Comparison of ENCODE assay signal across 10 cellular contexts in the genomic region with DNA sequence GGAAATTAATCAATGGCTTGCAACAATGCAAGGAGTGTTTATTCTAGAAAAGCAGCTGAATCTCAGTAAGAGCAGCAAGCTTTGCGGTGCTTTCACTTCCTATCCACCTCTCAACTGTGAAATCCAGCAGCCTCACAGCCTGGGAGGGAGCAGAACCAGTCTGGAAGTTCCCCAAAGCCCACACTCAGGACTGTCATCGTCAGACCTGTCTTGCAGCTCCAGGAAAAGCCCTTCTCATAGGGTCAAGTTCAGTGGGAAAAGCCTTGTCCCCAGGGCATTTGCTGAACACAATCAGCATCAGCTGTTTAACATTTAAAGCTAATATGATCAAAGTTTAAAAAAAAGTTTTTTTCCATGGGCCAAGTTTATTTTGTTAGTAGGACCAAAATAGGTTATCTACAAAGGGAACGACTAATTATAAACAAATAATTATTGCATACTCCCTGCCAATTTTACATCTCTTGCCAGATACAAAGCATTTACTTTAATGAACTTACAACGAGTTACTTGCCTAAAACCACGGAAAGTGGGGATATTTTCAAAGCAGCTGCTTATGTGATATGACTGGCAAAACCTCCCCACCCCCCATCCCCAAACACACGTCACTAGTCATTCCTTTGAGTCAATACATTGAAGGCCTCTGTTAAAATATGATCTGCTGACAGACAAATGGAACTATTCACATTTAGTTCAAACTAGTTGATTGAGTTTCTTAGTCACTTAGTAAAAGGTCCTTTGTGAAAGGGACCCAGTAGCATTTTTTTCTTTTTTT. TPM values are rescaled to one million over a fixed set of nuclear protein-coding genes. Genes with fewer than 3 reads are reported as not detected.
DNase-seq lines count a peak whose midpoint lies in the region; ATAC-seq and TF ChIP-seq lines count a peak whose summit lies in the region.
"Had no signal": no experiment of that assay in that cellular context is flagged by ENCODE, and none has a peak within 500 bp of the region (broad histone marks: within the 10 kb centered on the region; RNA-seq: fewer than 3 reads in every experiment).

No MANE protein-coding gene starts in this region.

- H3K4me3 ChIP-seq in Panc1 (ENCODE audit: low read depth in 2 of 2, low read length in 2 of 2), result no peak overlapping the region
- no peak overlapping the region for H3K4me3 ChIP-seq in CD4-positive, alpha-beta memory T cell (ENCODE audit: low read length in 2 of 2)

- peaks cover 4% of the 10 kb centered on the region for H3K36me3 Mint-ChIP-seq in progenitor cell of endocrine pancreas (ENCODE audit: insufficient read depth)
- H3K36me3 Mint-ChIP-seq in activated CD4-positive, alpha-beta T cell treated with anti-CD3 and anti-CD28 coated beads, Interleukin-2, amount 10 ng/mL, durations not matched to agents 7 days and 5 days (ENCODE audit: low read depth), result no peaks in the 10 kb centered on the region
- no peaks in the 10 kb centered on the region for H3K36me3 Mint-ChIP-seq in CD4-positive, alpha-beta memory T cell
- H3K36me3 Mint-ChIP-seq in natural killer cell treated with Interleukin-12 subunit alpha and Interleukin-12 subunit beta and Interleukin-15 and Interleukin-18, amount 100 ng/mL, for 72 hours, result no peaks in the 10 kb centered on the region
- H3K36me3 Mint-ChIP-seq: natural killer cell had no signal

- H3K4me3 Mint-ChIP-seq in progenitor cell of endocrine pancreas (ENCODE audit: low read depth), result no peak overlapping the region
- no peak overlapping the region for H3K4me3 Mint-ChIP-seq in activated CD4-positive, alpha-beta T cell treated with anti-CD3 and anti-CD28 coated beads, Interleukin-2, amount 10 ng/mL, durations not matched to agents 7 days and 5 days
- H3K4me3 Mint-ChIP-seq in CD4-positive, alpha-beta memory T cell, result no peak overlapping the region
- no peak overlapping the region for H3K4me3 Mint-ChIP-seq in natural killer cell treated with Interleukin-12 subunit alpha and Interleukin-12 subunit beta and Interleukin-15 and Interleukin-18, amount 100 ng/mL, for 72 hours
- H3K4me3 Mint-ChIP-seq: natural killer cell had no signal

- H3K36me3 ChIP-seq in Panc1 (ENCODE audit: control insufficient read depth, insufficient read depth, low read length), result no peaks in the 10 kb centered on the region
- H3K36me3 ChIP-seq in CD4-positive, alpha-beta memory T cell (ENCODE audit: insufficient read depth, low read length), result no peaks in the 10 kb centered on the region

- no peak overlapping the region for H3K27ac ChIP-seq in Panc1 (ENCODE audit: low read length)
- no peak overlapping the region for H3K27ac ChIP-seq in CD4-positive, alpha-beta memory T cell (ENCODE audit: low read depth, low read length)

- no TSS peak for BruUV-seq in Panc1 (replicated peaks; lab: Mats Ljungman, UMichigan)

- no peak for TF ChIP-seq CTCF in Panc1 (IDR thresholded peaks at IDR 0.05)
- no peak for TF ChIP-seq CTCF in progenitor cell of endocrine pancreas (IDR thresholded peaks at IDR 0.05; ENCODE audit: unreplicated experiment)

- H3K4me1 ChIP-seq in Panc1 (ENCODE audit: control insufficient read depth, insufficient read depth, low read length), result no peaks in the 10 kb centered on the region
- no peaks in the 10 kb centered on the region for H3K4me1 ChIP-seq in CD4-positive, alpha-beta memory T cell (ENCODE audit: insufficient read depth, low read length)

- peak overlapping the region; percentile 46 for H3K27ac Mint-ChIP-seq in progenitor cell of endocrine pancreas
- H3K27ac Mint-ChIP-seq in activated CD4-positive, alpha-beta T cell treated with anti-CD3 and anti-CD28 coated beads, Interleukin-2, amount 10 ng/mL, durations not matched to agents 7 days and 5 days, result no peak overlapping the region
- no peak overlapping the region for H3K27ac Mint-ChIP-seq in CD4-positive, alpha-beta memory T cell
- H3K27ac Mint-ChIP-seq in natural killer cell treated with Interleukin-12 subunit alpha and Interleukin-12 subunit beta and Interleukin-15 and Interleukin-18, amount 100 ng/mL, for 72 hours, result no peak overlapping the region
- H3K27ac Mint-ChIP-seq: natural killer cell had no signal

- ATAC-seq in GM19438 (IDR thresholded peaks at IDR 0.05; ENCODE audit: low read depth, unreplicated experiment) (peak; percentile 63), HG02938 (IDR thresholded peaks at IDR 0.05; ENCODE audit: unreplicated experiment) (peak; percentile 74), Panc1 (0 out of 2 replicates have a peak, but pooled peaks have one; percentile 40)
- ATAC-seq in natural killer cell treated with Interleukin-12 subunit alpha and Interleukin-12 subunit beta and Interleukin-15 and Interleukin-18, amount 100 ng/mL, for 72 hours, result no peak
- ATAC-seq: natural killer cell, SK-N-SH treated with all-trans-retinoic acid at 6 μM for 48 hours had no signal

- POLR2A ChIA-PET in Panc1 (lab: Charles Lee), result interaction anchor here (1.2 kb wide), 1 partner anchor 59 kb away, joined by 5 read pairs; no protein-coding TSS in a partner anchor
- POLR2A ChIA-PET in activated CD4-positive, alpha-beta T cell treated with anti-CD3 and anti-CD28 coated beads, Interleukin-2, amount 10 ng/mL, durations not matched to agents 7 days and 5 days (lab: Charles Lee), result no interaction called here
- POLR2A ChIA-PET in CD4-positive, alpha-beta memory T cell (lab: Charles Lee; ENCODE audit: partially characterized antibody), result no interaction called here

- DNase-seq in Panc1 (ENCODE audit: low read depth, low spot score) (no peak), progenitor cell of endocrine pancreas (ENCODE audit: low spot score, unreplicated experiment) (no peak), NCI-H2081 treated with DMSO at 0.1 percent for 48 hours (lab: John Stamatoyannopoulos, UW) (no peak)
- DNase-seq in activated CD4-positive, alpha-beta T cell treated with anti-CD3 and anti-CD28 coated beads, Interleukin-2, amount 10 ng/mL, durations not matched to agents 7 days and 5 days, result no peak
- no peak for DNase-seq in CD4-positive, alpha-beta memory T cell
- no peak for DNase-seq in natural killer cell treated with Interleukin-12 subunit alpha and Interleukin-12 subunit beta and Interleukin-15 and Interleukin-18, amount 100 ng/mL, for 72 hours (ENCODE audit: low spot score)
- DNase-seq: natural killer cell had no signal

- CTCF ChIA-PET in Panc1 (lab: Charles Lee), result no interaction called here
- CTCF ChIA-PET in activated CD4-positive, alpha-beta T cell treated with anti-CD3 and anti-CD28 coated beads, Interleukin-2, amount 10 ng/mL, durations not matched to agents 7 days and 5 days (lab: Charles Lee), result interaction anchor here (0.6 to 1.3 kb wide), 2 partner anchors 16 kb away, joined by 3 read pairs; no protein-coding TSS in a partner anchor
- CTCF ChIA-PET in CD4-positive, alpha-beta memory T cell (lab: Charles Lee; ENCODE audit: partially characterized antibody), result interaction anchor here (0.6 kb wide), 1 partner anchor 220 kb away, joined by 4 read pairs; no protein-coding TSS in a partner anchor

- H3K9me3 ChIP-seq in Panc1 (ENCODE audit: control insufficient read depth, insufficient read depth, low read depth, low read length), result no peaks in the 10 kb centered on the region
- no peaks in the 10 kb centered on the region for H3K9me3 ChIP-seq in CD4-positive, alpha-beta memory T cell (ENCODE audit: control insufficient read depth in 1 of 2, low read length in 2 of 2)

- H3K9me3 Mint-ChIP-seq in progenitor cell of endocrine pancreas (ENCODE audit: low read depth), result peaks cover 3% of the 10 kb centered on the region
- H3K9me3 Mint-ChIP-seq in activated CD4-positive, alpha-beta T cell treated with anti-CD3 and anti-CD28 coated beads, Interleukin-2, amount 10 ng/mL, durations not matched to agents 7 days and 5 days, result no peaks in the 10 kb centered on the region
- peaks cover 0 to 21% (median 12%) of the 10 kb centered on the region in 8 donors for H3K9me3 Mint-ChIP-seq in CD4-positive, alpha-beta memory T cell
- no peaks in the 10 kb centered on the region for H3K9me3 Mint-ChIP-seq in natural killer cell treated with Interleukin-12 subunit alpha and Interleukin-12 subunit beta and Interleukin-15 and Interleukin-18, amount 100 ng/mL, for 72 hours
- H3K9me3 Mint-ChIP-seq: natural killer cell had no signal

- in situ Hi-C loops in Panc1 (cut with HindIII; ENCODE audit: low pct_unique_long_range_greater_than_20kb, low sequenced_read_pairs), result no loop called here

- peaks cover 21% of the 10 kb centered on the region for H3K4me1 Mint-ChIP-seq in progenitor cell of endocrine pancreas (ENCODE audit: low read depth)
- no peaks in the 10 kb centered on the region for H3K4me1 Mint-ChIP-seq in activated CD4-positive, alpha-beta T cell treated with anti-CD3 and anti-CD28 coated beads, Interleukin-2, amount 10 ng/mL, durations not matched to agents 7 days and 5 days
- H3K4me1 Mint-ChIP-seq in CD4-positive, alpha-beta memory T cell, result no peaks in the 10 kb centered on the region
- H3K4me1 Mint-ChIP-seq in natural killer cell treated with Interleukin-12 subunit alpha and Interleukin-12 subunit beta and Interleukin-15 and Interleukin-18, amount 100 ng/mL, for 72 hours (ENCODE audit: low read depth in 2 of 2), result no peaks in the 10 kb centered on the region
- H3K4me1 Mint-ChIP-seq: natural killer cell had no signal

- H3K27me3 ChIP-seq in Panc1 (ENCODE audit: control insufficient read depth, insufficient read depth, low read length), result peaks cover under 1% of the 10 kb centered on the region; the same call in 1 of the 2 replicates
- no peaks in the 10 kb centered on the region for H3K27me3 ChIP-seq in CD4-positive, alpha-beta memory T cell (ENCODE audit: insufficient read depth, low read length)

- intact Hi-C loops in Panc1 (cut with micrococcal nuclease; ENCODE audit: unreplicated experiment), result no loop called here
- intact Hi-C loops in CD4-positive, alpha-beta memory T cell (cut with micrococcal nuclease), result no loop called here

- no peaks in the 10 kb centered on the region for H3K27me3 Mint-ChIP-seq in progenitor cell of endocrine pancreas
- peaks cover 32% of the 10 kb centered on the region for H3K27me3 Mint-ChIP-seq in activated CD4-positive, alpha-beta T cell treated with anti-CD3 and anti-CD28 coated beads, Interleukin-2, amount 10 ng/mL, durations not matched to agents 7 days and 5 days
- H3K27me3 Mint-ChIP-seq in CD4-positive, alpha-beta memory T cell, result peaks cover 15 to 16% of the 10 kb centered on the region in 2 donors
- peaks cover 16 to 35% of the 10 kb centered on the region in 2 donors for H3K27me3 Mint-ChIP-seq in natural killer cell treated with Interleukin-12 subunit alpha and Interleukin-12 subunit beta and Interleukin-15 and Interleukin-18, amount 100 ng/mL, for 72 hours

RNA-seq across cellular contexts. Expression of gene PARD6G, which starts 36.8 kb away (rescaled TPM):
- 5.2 TPM for total RNA-seq in Panc1 (2021; ENCODE audit: unreplicated experiment)
- polyA plus RNA-seq in Panc1 (2012; ENCODE audit: insufficient read length), result 5.6 TPM
- total RNA-seq in progenitor cell of endocrine pancreas, result 21.5 and 25.8 TPM in 2 replicates
- under 1 TPM; 0.15 to 0.22 TPM for total RNA-seq in activated CD4-positive, alpha-beta T cell treated with anti-CD3 and anti-CD28 coated beads, Interleukin-2, amount 10 ng/mL, durations not matched to agents 7 days and 5 days
- total RNA-seq in CD4-positive, alpha-beta memory T cell, result 1 to 10 TPM in 1 of 2 experiments, under 1 TPM in 1; 0.28 to 1.3 TPM
- under 1 TPM in 1 of 2 donors, not detected in 1; 0.13 TPM for polyA plus RNA-seq in CD4-positive, alpha-beta memory T cell
- total RNA-seq in natural killer cell treated with Interleukin-12 subunit alpha and Interleukin-12 subunit beta and Interleukin-15 and Interleukin-18, amount 100 ng/mL, for 72 hours, result not detected
- total RNA-seq: natural killer cell had no signal

Comparison
In these comparisons a context has a peak if more than half of its experiments do, and no peak if none do; other contexts are left out.
1. ATAC-seq: peak in GM19438 (single experiment), HG02938 (single experiment) and Panc1 (single experiment); none in natural killer cell treated with Interleukin-12 subunit alpha and Interleukin-12 subunit beta and Interleukin-15 and Interleukin-18, amount 100 ng/mL, for 72 hours (0 of 2).